In the genomic region with DNA sequence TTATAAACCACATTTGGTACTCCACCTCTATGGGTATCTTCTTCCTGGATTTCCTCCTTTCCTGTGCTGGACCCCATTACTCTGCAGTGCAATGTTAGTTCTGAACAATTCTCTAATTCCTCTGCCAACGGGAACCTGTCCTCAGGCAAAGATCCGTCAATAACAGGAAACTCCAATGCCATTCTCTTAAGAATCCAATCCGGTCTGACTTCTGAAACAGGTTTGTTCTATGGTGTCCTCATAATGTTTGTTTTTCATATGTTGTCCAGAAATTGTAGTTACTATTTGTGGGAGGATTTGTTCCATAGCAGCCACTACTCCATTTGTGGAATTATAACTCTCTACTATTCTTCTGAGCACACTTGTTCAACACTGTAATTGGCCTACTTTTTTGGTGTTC, we compare ENCODE assay signal across 19 cellular contexts.
DNase-seq lines count a peak whose midpoint lies in the region; ATAC-seq and TF ChIP-seq lines count a peak whose summit lies in the region.
"Had no signal": no experiment of that assay in that cellular context is flagged by ENCODE, and none has a peak within 500 bp of the region (broad histone marks: within the 10 kb centered on the region; RNA-seq: fewer than 3 reads in every experiment).

No MANE protein-coding gene starts in this region.

- peaks cover 27% of the 10 kb centered on the region for H3K4me1 Mint-ChIP-seq in GM23338

- peaks cover 52% of the 10 kb centered on the region for H4K20me1 ChIP-seq in GM23338 (replicated peaks; ENCODE audit: insufficient read depth)

- ATAC-seq in GM23338 (no peak), esophagus mucosa (peak; percentile 57), GM21390 (IDR thresholded peaks at IDR 0.05; ENCODE audit: unreplicated experiment) (no peak), HG03045 (IDR thresholded peaks at IDR 0.05; ENCODE audit: unreplicated experiment) (no peak)
- ATAC-seq: A549; CD8-positive, alpha-beta T cell; K562; PC-3 had no signal

- peaks cover 3% of the 10 kb centered on the region; the same call in 2 of the 3 replicates for H3K36me3 Mint-ChIP-seq in GM23338 (ENCODE audit: low read depth)

- H3K79me2 ChIP-seq in GM23338 (replicated peaks; ENCODE audit: insufficient read depth): peaks cover 99% of the 10 kb centered on the region

- DNase-seq in GM23338 (ENCODE audit: low spot score): no peak
- DNase-seq in stimulated activated naive CD4-positive, alpha-beta T cell treated with Interleukin-2 at 50 U/mL for 16 hours (lab: John Stamatoyannopoulos, UW): no peak
- DNase-seq in activated CD4-positive, CD25-positive, alpha-beta regulatory T cell (lab: John Stamatoyannopoulos, UW): no peak
- DNase-seq: CD8-positive, alpha-beta T cell; HFFc6; MV-4-11; NCI-H1694 treated with DMSO at 0.1 percent for 48 hours; NCI-H2227 treated with DMSO at 0.1 percent for 48 hours; NCI-H510A treated with DMSO at 0.1 percent for 48 hours; PC-3; SIG-M5 had no signal

- TF ChIP-seq CTCF in 22Rv1 (IDR thresholded peaks at IDR 0.05): no peak
- no peak for TF ChIP-seq CTCF in GM23338 (conservative IDR thresholded peaks at IDR 0.05; ENCODE audit: low read depth in 2 of 2)
- no peak for TF ChIP-seq CTCF in VCaP (conservative IDR thresholded peaks at IDR 0.05)

- no peaks in the 10 kb centered on the region for H3K9me2 ChIP-seq in GM23338 (ENCODE audit: insufficient read depth)

- H3K4me3 ChIP-seq in GM23338: no peak overlapping the region
- H3K4me3 ChIP-seq: A549, K562 had no signal

- H2AFZ ChIP-seq in GM23338: no peak overlapping the region

- H3K27ac ChIP-seq in 22Rv1 (peak overlapping the region; percentile 7), GM23338 (ENCODE audit: low read depth) (peak overlapping the region; percentile 22; the same call in 1 of the 2 replicates), VCaP (peak overlapping the region; percentile 61)
- H3K27ac ChIP-seq: A549, RWPE1 had no signal

- no peaks in the 10 kb centered on the region for H3K27me3 ChIP-seq in GM23338 (ENCODE audit: insufficient read depth)

- no peak overlapping the region for H3K27ac Mint-ChIP-seq in GM23338
- H3K27ac Mint-ChIP-seq: HFFc6 had no signal

- no peak overlapping the region for H3K4me2 ChIP-seq in GM23338
- H3K4me2 ChIP-seq: A549 had no signal

- no peaks in the 10 kb centered on the region for H3F3A ChIP-seq in GM23338 (replicated peaks; ENCODE audit: low read depth)

- H3K4me1 ChIP-seq in GM23338 (ENCODE audit: insufficient read depth): peaks cover 28% of the 10 kb centered on the region

- peaks cover 3% of the 10 kb centered on the region for H3K27me3 Mint-ChIP-seq in GM23338 (ENCODE audit: insufficient read depth, low read depth, poor library complexity)

- H3K4me3 Mint-ChIP-seq in GM23338: no peak overlapping the region
- H3K4me3 Mint-ChIP-seq: CD8-positive, alpha-beta T cell; HFFc6 had no signal

- no peaks in the 10 kb centered on the region for H3K9me3 Mint-ChIP-seq in GM23338
- H3K9me3 Mint-ChIP-seq: CD8-positive, alpha-beta T cell; HFFc6 had no signal

- no peaks in the 10 kb centered on the region for H3K36me3 ChIP-seq in GM23338 (ENCODE audit: insufficient read depth)

TF ChIP-seq in GM23338, 12 proteins besides CTCF, POLR2A, EP300 and RAD21 (continues in another document):
- TF ChIP-seq, protein P1, sequence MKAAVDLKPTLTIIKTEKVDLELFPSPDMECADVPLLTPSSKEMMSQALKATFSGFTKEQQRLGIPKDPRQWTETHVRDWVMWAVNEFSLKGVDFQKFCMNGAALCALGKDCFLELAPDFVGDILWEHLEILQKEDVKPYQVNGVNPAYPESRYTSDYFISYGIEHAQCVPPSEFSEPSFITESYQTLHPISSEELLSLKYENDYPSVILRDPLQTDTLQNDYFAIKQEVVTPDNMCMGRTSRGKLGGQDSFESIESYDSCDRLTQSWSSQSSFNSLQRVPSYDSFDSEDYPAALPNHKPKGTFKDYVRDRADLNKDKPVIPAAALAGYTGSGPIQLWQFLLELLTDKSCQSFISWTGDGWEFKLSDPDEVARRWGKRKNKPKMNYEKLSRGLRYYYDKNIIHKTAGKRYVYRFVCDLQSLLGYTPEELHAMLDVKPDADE (IDR thresholded peaks at IDR 0.05): no peak
- TF ChIP-seq POLR2AphosphoS5 (IDR thresholded peaks at IDR 0.05; ENCODE audit: low read depth) (no peak), ZNF331 (CRISPR knock-in tag; IDR thresholded peaks at IDR 0.05; ENCODE audit: low read depth) (no peak), JUNB (IDR thresholded peaks at IDR 0.05; ENCODE audit: unreplicated experiment) (no peak), EZH2 (IDR thresholded peaks at IDR 0.05; ENCODE audit: low read depth, unreplicated experiment) (no peak), CREB1 (CRISPR knock-in tag; IDR thresholded peaks at IDR 0.05; ENCODE audit: low read depth) (no peak)
- TF ChIP-seq, protein P2, sequence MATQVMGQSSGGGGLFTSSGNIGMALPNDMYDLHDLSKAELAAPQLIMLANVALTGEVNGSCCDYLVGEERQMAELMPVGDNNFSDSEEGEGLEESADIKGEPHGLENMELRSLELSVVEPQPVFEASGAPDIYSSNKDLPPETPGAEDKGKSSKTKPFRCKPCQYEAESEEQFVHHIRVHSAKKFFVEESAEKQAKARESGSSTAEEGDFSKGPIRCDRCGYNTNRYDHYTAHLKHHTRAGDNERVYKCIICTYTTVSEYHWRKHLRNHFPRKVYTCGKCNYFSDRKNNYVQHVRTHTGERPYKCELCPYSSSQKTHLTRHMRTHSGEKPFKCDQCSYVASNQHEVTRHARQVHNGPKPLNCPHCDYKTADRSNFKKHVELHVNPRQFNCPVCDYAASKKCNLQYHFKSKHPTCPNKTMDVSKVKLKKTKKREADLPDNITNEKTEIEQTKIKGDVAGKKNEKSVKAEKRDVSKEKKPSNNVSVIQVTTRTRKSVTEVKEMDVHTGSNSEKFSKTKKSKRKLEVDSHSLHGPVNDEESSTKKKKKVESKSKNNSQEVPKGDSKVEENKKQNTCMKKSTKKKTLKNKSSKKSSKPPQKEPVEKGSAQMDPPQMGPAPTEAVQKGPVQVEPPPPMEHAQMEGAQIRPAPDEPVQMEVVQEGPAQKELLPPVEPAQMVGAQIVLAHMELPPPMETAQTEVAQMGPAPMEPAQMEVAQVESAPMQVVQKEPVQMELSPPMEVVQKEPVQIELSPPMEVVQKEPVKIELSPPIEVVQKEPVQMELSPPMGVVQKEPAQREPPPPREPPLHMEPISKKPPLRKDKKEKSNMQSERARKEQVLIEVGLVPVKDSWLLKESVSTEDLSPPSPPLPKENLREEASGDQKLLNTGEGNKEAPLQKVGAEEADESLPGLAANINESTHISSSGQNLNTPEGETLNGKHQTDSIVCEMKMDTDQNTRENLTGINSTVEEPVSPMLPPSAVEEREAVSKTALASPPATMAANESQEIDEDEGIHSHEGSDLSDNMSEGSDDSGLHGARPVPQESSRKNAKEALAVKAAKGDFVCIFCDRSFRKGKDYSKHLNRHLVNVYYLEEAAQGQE (IDR thresholded peaks at IDR 0.05; ENCODE audit: unreplicated experiment): no peak

Comparison
In these comparisons a context has a peak if more than half of its experiments do, and no peak if none do; other contexts are left out.
1. H3K27ac ChIP-seq: peak in every context shown above with its lines; median percentile 61 in VCaP; 22 in GM23338; 7 in 22Rv1.